In the genomic region with DNA sequence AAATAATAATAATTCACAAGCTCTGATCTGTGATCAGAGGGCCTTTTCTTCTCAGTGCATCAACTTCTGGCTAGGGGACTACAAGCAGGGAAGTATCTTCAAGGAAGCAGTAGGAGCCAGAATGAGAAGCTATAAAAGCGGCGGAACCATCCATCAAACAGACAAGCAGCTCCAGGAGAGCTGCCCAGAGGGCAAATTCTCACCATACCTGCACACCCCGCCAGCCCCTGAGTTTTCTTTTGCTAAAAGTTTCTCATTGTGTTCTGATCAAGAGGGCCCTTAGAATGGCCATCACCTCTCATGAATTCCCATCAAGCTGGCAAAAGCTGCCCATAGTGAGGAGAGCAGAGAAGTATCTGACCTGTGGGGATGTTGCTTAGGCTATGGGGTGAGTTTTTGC, we compare ENCODE assay signal across 22 cellular contexts.
A peak's percentile ranks its signal among the peaks of the same experiment; 100 is the strongest.
DNase-seq lines count a peak whose midpoint lies in the region; ATAC-seq, FAIRE-seq and TF ChIP-seq lines count a peak whose summit lies in the region.
"Had no signal": no experiment of that assay in that cellular context is flagged by ENCODE, and none has a peak within 500 bp of the region (broad histone marks: within the 10 kb centered on the region; RNA-seq: fewer than 3 reads in every experiment).

No MANE protein-coding gene starts in this region.

- FAIRE-seq in GM12892 (lab: Jason Lieb, UNC) = no peak
- FAIRE-seq: frontal cortex had no signal

- H3K27me3 Mint-ChIP-seq in activated T-helper 2 cell treated with anti-CD3 and anti-CD28 coated beads, Interferon-gamma antibody, Interleukin-2, Interleukin-4, amounts not matched to agents 10 μg/mL and 5 μg/mL and 100 μg/mL, durations not matched to agents 14 hours and 24 hours and 36 hours (ENCODE audit: low read depth) = no peaks in the 10 kb centered on the region
- H3K27me3 Mint-ChIP-seq in type B pancreatic cell (no peaks in the 10 kb centered on the region), Calu3 (ENCODE audit: unreplicated experiment) (no peaks in the 10 kb centered on the region)
- H3K27me3 Mint-ChIP-seq: activated B cell treated with CpG ODN at 0.5 μM for 24 hours; activated CD8-positive, alpha-beta T cell treated with anti-CD3 and anti-CD28 coated beads for 36 hours had no signal

- H3K9me3 ChIP-seq in mammary epithelial cell (replicated peaks; ENCODE audit: insufficient read depth, low read length) = no peaks in the 10 kb centered on the region
- H3K9me3 ChIP-seq: SJSA1, spleen had no signal

- no peak overlapping the region for H3K9ac ChIP-seq in mammary epithelial cell (ENCODE audit: insufficient read depth, low read length)

- 70% methylated on average over 3 of the region's 3 CpGs for whole genome bisulfite sequencing in mammary epithelial cell (ENCODE audit: low coverage, missing lambda C conversion rate)

- H3K4me3 ChIP-seq in mammary epithelial cell (replicated peaks in 1 of 3; ENCODE audit: insufficient read depth in 1 of 3, low read depth in 2 of 3, low read length in 3 of 3) = no peak overlapping the region
- H3K4me3 ChIP-seq: SJSA1, spleen had no signal

- no peak overlapping the region for H2AFZ ChIP-seq in mammary epithelial cell (ENCODE audit: low read depth, low read length)

- H3K36me3 Mint-ChIP-seq in activated T-helper 2 cell treated with anti-CD3 and anti-CD28 coated beads, Interferon-gamma antibody, Interleukin-2, Interleukin-4, amounts not matched to agents 10 μg/mL and 5 μg/mL and 100 μg/mL, durations not matched to agents 14 hours and 24 hours and 36 hours (ENCODE audit: low read depth) = peaks cover 91% of the 10 kb centered on the region
- H3K36me3 Mint-ChIP-seq in type B pancreatic cell (peaks cover 46% of the 10 kb centered on the region), Calu3 (ENCODE audit: insufficient read depth, unreplicated experiment) (peaks cover 74% of the 10 kb centered on the region)

- H3K79me2 ChIP-seq in mammary epithelial cell (ENCODE audit: insufficient read depth, low read length) = peaks cover 79% of the 10 kb centered on the region

- TF ChIP-seq CTCF in mammary epithelial cell (conservative IDR thresholded peaks at IDR 0.05 in 1 of 2, IDR thresholded peaks at IDR 0.05 in 1 of 2; ENCODE audit: extremely low read depth in 1 of 2, insufficient read depth in 1 of 2, low read depth in 1 of 2, low read length in 2 of 2) (no peak), type B pancreatic cell (conservative IDR thresholded peaks at IDR 0.05) (no peak), Calu3 (IDR thresholded peaks at IDR 0.05; ENCODE audit: unreplicated experiment) (no peak)

- H3K4me2 ChIP-seq in mammary epithelial cell (ENCODE audit: insufficient read depth, low read depth, low read length) = no peak overlapping the region

- H3K27ac Mint-ChIP-seq in activated T-helper 2 cell treated with anti-CD3 and anti-CD28 coated beads, Interferon-gamma antibody, Interleukin-2, Interleukin-4, amounts not matched to agents 10 μg/mL and 5 μg/mL and 100 μg/mL, durations not matched to agents 14 hours and 24 hours and 36 hours = peak overlapping the region; percentile 67
- H3K27ac Mint-ChIP-seq in type B pancreatic cell = peak overlapping the region; percentile 47
- H3K27ac Mint-ChIP-seq in Calu3 (ENCODE audit: unreplicated experiment) = no peak overlapping the region
- H3K27ac Mint-ChIP-seq: activated B cell treated with CpG ODN at 0.5 μM for 24 hours; activated CD8-positive, alpha-beta T cell treated with anti-CD3 and anti-CD28 coated beads for 36 hours; activated naive CD4-positive, alpha-beta T cell treated with anti-CD3 and anti-CD28 coated beads for 36 hours had no signal

- H3K9me3 Mint-ChIP-seq in activated T-helper 2 cell treated with anti-CD3 and anti-CD28 coated beads, Interferon-gamma antibody, Interleukin-2, Interleukin-4, amounts not matched to agents 10 μg/mL and 5 μg/mL and 100 μg/mL, durations not matched to agents 14 hours and 24 hours and 36 hours = no peaks in the 10 kb centered on the region
- H3K9me3 Mint-ChIP-seq in type B pancreatic cell = no peaks in the 10 kb centered on the region
- no peaks in the 10 kb centered on the region for H3K9me3 Mint-ChIP-seq in Calu3 (ENCODE audit: low read depth, unreplicated experiment)
- H3K9me3 Mint-ChIP-seq: activated B cell treated with CpG ODN at 0.5 μM for 24 hours; activated CD8-positive, alpha-beta T cell treated with anti-CD3 and anti-CD28 coated beads for 36 hours; activated naive CD4-positive, alpha-beta T cell treated with anti-CD3 and anti-CD28 coated beads for 36 hours; neural crest cell had no signal

- peaks cover 40% of the 10 kb centered on the region for H3K4me1 ChIP-seq in mammary epithelial cell (ENCODE audit: insufficient read depth, low read length)
- H3K4me1 ChIP-seq: spleen had no signal

- H3K4me1 Mint-ChIP-seq in activated T-helper 2 cell treated with anti-CD3 and anti-CD28 coated beads, Interferon-gamma antibody, Interleukin-2, Interleukin-4, amounts not matched to agents 10 μg/mL and 5 μg/mL and 100 μg/mL, durations not matched to agents 14 hours and 24 hours and 36 hours (ENCODE audit: low read depth) = peaks cover 51% of the 10 kb centered on the region
- peaks cover 31% of the 10 kb centered on the region for H3K4me1 Mint-ChIP-seq in type B pancreatic cell (ENCODE audit: unreplicated experiment)
- H3K4me1 Mint-ChIP-seq in Calu3 (ENCODE audit: low read depth, unreplicated experiment) = no peaks in the 10 kb centered on the region
- H3K4me1 Mint-ChIP-seq: activated B cell treated with CpG ODN at 0.5 μM for 24 hours, neural crest cell had no signal

- H3K27ac ChIP-seq in mammary epithelial cell (ENCODE audit: insufficient read depth, low read depth, low read length) = no peak overlapping the region
- H3K27ac ChIP-seq: 22Rv1, epithelial cell of prostate, SJSA1, spleen had no signal

- in situ Hi-C loops in T47D (cut with HindIII; ENCODE audit: low pct_unique_long_range_greater_than_20kb, low sequenced_read_pairs) (no loop called here), mammary epithelial cell (cut with MboI; ENCODE audit: low sequenced_read_pairs in 2 of 2) (loop anchor here in 1 of 2 donors (25.0 kb wide), 1 partner anchor 207 kb away; no protein-coding TSS in a partner anchor)

- intact Hi-C loops in mammary epithelial cell (cut with micrococcal nuclease) = no loop called here
- intact Hi-C loops in activated T-helper 2 cell treated with anti-CD3 and anti-CD28 coated beads, Interferon-gamma antibody, Interleukin-2, Interleukin-4, amounts not matched to agents 10 μg/mL and 5 μg/mL and 100 μg/mL, durations not matched to agents 14 hours and 24 hours and 36 hours (cut with micrococcal nuclease) = no loop called here
- intact Hi-C loops in Calu3 (cut with micrococcal nuclease; ENCODE audit: unreplicated experiment) = no loop called here

- ATAC-seq in HG03571 (IDR thresholded peaks at IDR 0.05; ENCODE audit: unreplicated experiment) = no peak
- ATAC-seq: activated CD8-positive, alpha-beta T cell treated with anti-CD3 and anti-CD28 coated beads for 36 hours; left lobe of liver had no signal

- peak; percentile 57 to 94 for DNase-seq in T47D (ENCODE audit: low read depth in 1 of 2, low spot score in 1 of 2)
- DNase-seq in mammary epithelial cell = no peak
- DNase-seq in activated T-helper 2 cell treated with anti-CD3 and anti-CD28 coated beads, Interferon-gamma antibody, Interleukin-2, Interleukin-4, amounts not matched to agents 10 μg/mL and 5 μg/mL and 100 μg/mL, durations not matched to agents 14 hours and 24 hours and 36 hours (ENCODE audit: low spot score) = no peak
- DNase-seq in kidney glomerular epithelial cell (lab: John Stamatoyannopoulos, UW) = peak; percentile 19
- no peak for DNase-seq in type B pancreatic cell (ENCODE audit: extremely low spot score, unreplicated experiment)
- no peak for DNase-seq in GM12892 (ENCODE audit: insufficient read length)
- DNase-seq in Calu3 = no peak
- DNase-seq: activated B cell treated with CpG ODN at 0.5 μM for 24 hours; activated CD8-positive, alpha-beta T cell treated with anti-CD3 and anti-CD28 coated beads for 36 hours; activated naive CD4-positive, alpha-beta T cell treated with anti-CD3 and anti-CD28 coated beads for 36 hours; central memory CD4-positive, alpha-beta T cell; KBM-7; NCI-H187; spleen; T-helper 2 cell had no signal

- BruUV-seq in mammary epithelial cell (replicated peaks; lab: Mats Ljungman, UMichigan) = no TSS peak
- no TSS peak for BruUV-seq in Calu3 (replicated peaks; lab: Mats Ljungman, UMichigan)

- no peak overlapping the region for H3K4me3 Mint-ChIP-seq in activated T-helper 2 cell treated with anti-CD3 and anti-CD28 coated beads, Interferon-gamma antibody, Interleukin-2, Interleukin-4, amounts not matched to agents 10 μg/mL and 5 μg/mL and 100 μg/mL, durations not matched to agents 14 hours and 24 hours and 36 hours (ENCODE audit: low read depth)
- H3K4me3 Mint-ChIP-seq in type B pancreatic cell = no peak overlapping the region
- H3K4me3 Mint-ChIP-seq in Calu3 (ENCODE audit: low read depth, unreplicated experiment) = no peak overlapping the region
- H3K4me3 Mint-ChIP-seq: activated B cell treated with CpG ODN at 0.5 μM for 24 hours; activated CD8-positive, alpha-beta T cell treated with anti-CD3 and anti-CD28 coated beads for 36 hours; activated naive CD4-positive, alpha-beta T cell treated with anti-CD3 and anti-CD28 coated beads for 36 hours; neural crest cell had no signal

- peaks cover 27% of the 10 kb centered on the region for H3K36me3 ChIP-seq in mammary epithelial cell (ENCODE audit: insufficient read depth, low read length)

- H3K27me3 ChIP-seq in mammary epithelial cell (ENCODE audit: insufficient read depth, low read length) = no peaks in the 10 kb centered on the region
- H3K27me3 ChIP-seq: SJSA1, spleen had no signal

- CTCF ChIA-PET in mammary epithelial cell (lab: Charles Lee; ENCODE audit: low non-redundant PET) (no interaction called here), Calu3 (lab: Charles Lee) (no interaction called here)

- no peaks in the 10 kb centered on the region for H4K20me1 ChIP-seq in mammary epithelial cell (ENCODE audit: insufficient read depth, low read length)

- TF ChIP-seq POLR2A in GM12892 (IDR thresholded peaks at IDR 0.05; ENCODE audit: low read depth, low read length) = no peak

- dilution Hi-C loops in mammary epithelial cell (cut with HindIII; ENCODE audit: low sequenced_read_pairs) = no loop called here

Comparison
In these comparisons a context has a peak if more than half of its experiments do, and no peak if none do; other contexts are left out.
1. DNase-seq: peak in T47D (2 of 2) and kidney glomerular epithelial cell (single experiment); none in mammary epithelial cell (single experiment), activated T-helper 2 cell treated with anti-CD3 and anti-CD28 coated beads, Interferon-gamma antibody, Interleukin-2, Interleukin-4, amounts not matched to agents 10 μg/mL and 5 μg/mL and 100 μg/mL, durations not matched to agents 14 hours and 24 hours and 36 hours (single experiment), type B pancreatic cell (single experiment), GM12892 (single experiment) and Calu3 (single experiment).